9 cellular contexts compared by ENCODE assay signal in the genomic region with DNA sequence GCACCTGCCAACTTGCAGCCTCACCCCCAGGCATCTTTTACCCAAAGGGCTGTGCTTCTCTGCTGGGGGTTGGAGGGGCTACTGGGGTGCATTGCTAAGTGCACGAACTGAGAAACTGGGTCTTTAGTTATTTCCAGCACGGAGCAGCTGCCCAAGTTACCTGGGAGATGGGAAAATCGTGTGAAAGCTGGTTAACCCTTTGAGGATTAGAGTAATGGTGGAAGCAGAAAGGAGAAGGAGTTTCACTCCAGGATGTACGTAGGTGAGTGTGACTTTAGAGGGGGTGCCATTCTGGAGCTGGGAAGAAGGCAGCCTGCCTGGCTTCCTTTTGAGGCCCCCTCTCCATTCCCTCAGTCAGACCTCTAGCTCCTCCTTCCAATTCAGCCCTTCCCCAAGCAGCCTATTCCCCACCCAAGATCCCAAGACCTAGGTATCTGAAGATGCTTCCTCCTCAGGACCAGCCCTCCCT. TPM values are rescaled to one million over a fixed set of nuclear protein-coding genes. Genes with fewer than 3 reads are reported as not detected.
DNase-seq lines count a peak whose midpoint lies in the region; ATAC-seq and TF ChIP-seq lines count a peak whose summit lies in the region.
"Had no signal": no experiment of that assay in that cellular context is flagged by ENCODE, and none has a peak within 500 bp of the region (broad histone marks: within the 10 kb centered on the region; RNA-seq: fewer than 3 reads in every experiment).

No MANE protein-coding gene starts in this region.

- H3K9me3 ChIP-seq in right atrium auricular region (no peaks in the 10 kb centered on the region), aorta (ENCODE audit: control insufficient read depth, low read length) (no peaks in the 10 kb centered on the region)

- H3K27ac ChIP-seq in right atrium auricular region (peak overlapping the region; percentile 93 to 97), coronary artery (peak overlapping the region; percentile 96), aorta (ENCODE audit: low read depth in 1 of 2, low read length in 2 of 2) (no peak overlapping the region)

- H3K4me3 Mint-ChIP-seq in naive B cell, result peak overlapping the region in 7 of 8 donors; percentile 5 to 86 (median 74)

- peak overlapping the region in 1 of 6 donors; percentile 76 for H3K27ac Mint-ChIP-seq in naive B cell

- H3K4me1 ChIP-seq in right atrium auricular region, result peaks cover 0 to 40% of the 10 kb centered on the region in 2 donors
- H3K4me1 ChIP-seq in aorta (ENCODE audit: control insufficient read depth in 1 of 2, insufficient read depth in 2 of 2, low read length in 2 of 2), result no peaks in the 10 kb centered on the region

- ATAC-seq in naive B cell (ENCODE audit: low read depth in 2 of 2) (no peak), aorta (ENCODE audit: low FRiP score) (no peak)

- no peaks in the 10 kb centered on the region for H3K36me3 Mint-ChIP-seq in naive B cell

- H3K36me3 ChIP-seq in right atrium auricular region (no peaks in the 10 kb centered on the region), aorta (ENCODE audit: control insufficient read depth in 1 of 2, insufficient read depth in 2 of 2, low read length in 1 of 2) (no peaks in the 10 kb centered on the region)

- DNase-seq in right atrium auricular region (ENCODE audit: low spot score) (no peak), cardiac septum (ENCODE audit: low spot score) (no peak), coronary artery (ENCODE audit: low spot score) (no peak), naive B cell (no peak), aorta (no peak), cerebellar nuclear complex (lab: John Stamatoyannopoulos, UW) (no peak), superior temporal gyrus (ENCODE audit: extremely low spot score) (no peak)
- DNase-seq in stimulated activated CD4-positive, alpha-beta T cell treated with anti-CD3 and anti-CD28 coated beads, Interleukin-4, amount 100 ng/mL, for 4 hours, result no peak
- DNase-seq: DMS 273 treated with DMSO at 0.1 percent for 48 hours had no signal

- H3K27me3 Mint-ChIP-seq in naive B cell, result peaks cover 37 to 63% (median 53%) of the 10 kb centered on the region in 3 donors

- no peaks in the 10 kb centered on the region for H3K9me3 Mint-ChIP-seq in naive B cell

- TF ChIP-seq CTCF in right atrium auricular region (IDR thresholded peaks at IDR 0.05) (no peak), coronary artery (IDR thresholded peaks at IDR 0.05) (no peak)

- intact Hi-C loops in cardiac septum (cut with DNase I), result loop anchor here (2.0 kb wide), 1 partner anchor 73 kb away; a partner anchor contains a TSS
- intact Hi-C loops in aorta (cut with DNase I), result no loop called here

- peak overlapping the region; percentile 90 to 97 for H3K4me3 ChIP-seq in right atrium auricular region
- H3K4me3 ChIP-seq in coronary artery, result peak overlapping the region; percentile 84
- peak overlapping the region; percentile 93 to 98 for H3K4me3 ChIP-seq in aorta (ENCODE audit: low read length in 2 of 2)

- H3K4me1 Mint-ChIP-seq in naive B cell, result peaks cover 13 to 24% (median 18%) of the 10 kb centered on the region in 3 donors

- 11 to 14% methylated on average over 4 of the region's 4 CpGs for WGBS in aorta, 2 donors

- no peaks in the 10 kb centered on the region for H3K27me3 ChIP-seq in right atrium auricular region
- H3K27me3 ChIP-seq in aorta (ENCODE audit: control insufficient read depth in 1 of 2, insufficient read depth in 2 of 2, low read length in 1 of 2), result no peaks in the 10 kb centered on the region

RNA-seq across cellular contexts. Expression of a gene that starts 1.0 kb away (rescaled TPM):
- total RNA-seq in right atrium auricular region (10 to 100 TPM; 76.4 to 81.6 TPM), cardiac septum (195 TPM), aorta (10 to 100 TPM; 85.1 to 89.7 TPM)
- polyA plus RNA-seq in naive B cell (ENCODE audit: low read depth in 6 of 6) (not detected), aorta (10 to 100 TPM; 12.9 to 67.5 TPM)

RNA-seq across cellular contexts. Expression of a gene that starts 28.4 kb away (rescaled TPM):
- total RNA-seq in right atrium auricular region (1 to 10 TPM; 6.1 to 7.0 TPM), cardiac septum (9.2 TPM), aorta (10 to 100 TPM; 20.5 to 30.8 TPM)
- polyA plus RNA-seq in naive B cell (ENCODE audit: low read depth in 6 of 6) (1 to 10 TPM in 1 of 6 donors, under 1 TPM in 2, not detected in 3; 0.17 to 1.0 (median 0.23) TPM), aorta (10 to 100 TPM in 1 of 2 donors, 1 to 10 TPM in 1; 7.3 to 39.3 TPM)

Comparison
In these comparisons a context has a peak if more than half of its experiments do, and no peak if none do; other contexts are left out.
1. H3K27ac ChIP-seq: peak in right atrium auricular region (2 of 2) and coronary artery (2 of 2); none in aorta (0 of 2).
2. Peak in every context shown above with its lines, with median percentiles within 50 percentile points of each other: H3K4me3 ChIP-seq.